ENCODE assay signal across 29 cellular contexts in genomic region chr17:57617218-57617617, GRCh38.
"Had no signal": no experiment of that assay in that cellular context is flagged by ENCODE, and none has a peak within 500 bp of the region (broad histone marks: within the 10 kb centered on the region; RNA-seq: fewer than 3 reads in every experiment).

No MANE protein-coding gene starts in this region.

- DNase-seq: activated CD4-positive, alpha-beta T cell treated with anti-CD3 and anti-CD28 coated beads, Interleukin-2, amount 10 ng/mL, durations not matched to agents 24 days and 14 days; activated CD4-positive, alpha-beta T cell treated with anti-CD3 and anti-CD28 coated beads, Interleukin-2, amount 50 U/mL, for 4 hours; activated CD8-positive, alpha-beta T cell treated with anti-CD3 and anti-CD28 coated beads for 36 hours; activated effector memory CD4-positive, alpha-beta T cell treated with anti-CD3 and anti-CD28 coated beads, Interleukin-2, amount 50 U/mL, for 16 hours; activated naive CD4-positive, alpha-beta T cell; activated naive CD4-positive, alpha-beta T cell treated with anti-CD3 and anti-CD28 coated beads, Interleukin-2, amount 50 U/mL, for 16 hours; activated naive CD8-positive, alpha-beta T cell treated with anti-CD3 and anti-CD28 coated beads for 36 hours; activated T-cell treated with anti-CD3 and anti-CD28 coated beads, Interleukin-2, amount 50 U/mL, for 1 hour; activated T-cell treated with anti-CD3 and anti-CD28 coated beads, Interleukin-2, amount 50 U/mL, for 72 hours; amniotic stem cell; brain microvascular endothelial cell; colonic mucosa; MM.1S; MV-4-11; NCI-H1092; NCI-H1436 treated with DMSO at 0.1 percent for 48 hours; NCI-H1694 treated with DMSO at 0.1 percent for 48 hours; NCI-H2029; NCI-H345; NCI-H748 treated with DMSO at 0.1 percent for 48 hours; NK-92 treated with Interleukin-12 subunit alpha and Interleukin-12 subunit beta, amount 100 ng/mL, for 24 hours; OCI-M1; Peyer's patch; RPMI8226; SHP77 treated with DMSO at 0.1 percent for 48 hours; T1000; WERI-Rb-1 had no signal

- H3K9me3 ChIP-seq: colonic mucosa, Peyer's patch had no signal

- H3K4me3 ChIP-seq: cardiac muscle cell, colonic mucosa, Peyer's patch had no signal

- ATAC-seq: activated CD8-positive, alpha-beta T cell treated with anti-CD3 and anti-CD28 coated beads for 36 hours; activated T-cell treated with anti-CD3 and anti-CD28 coated beads, Interleukin-2, amount 50 U/mL, for 72 hours; activated T-helper 17 cell treated with anti-CD3 and anti-CD28 coated beads, Interleukin-2, amount 50 U/mL, for 72 hours had no signal

- H3K27me3 ChIP-seq: brain microvascular endothelial cell, cardiac muscle cell, colonic mucosa, Peyer's patch had no signal

- H3K36me3 ChIP-seq: brain microvascular endothelial cell, cardiac muscle cell, colonic mucosa, Peyer's patch had no signal

- H3K4me1 ChIP-seq: colonic mucosa, Peyer's patch had no signal

- H3K27ac ChIP-seq: brain microvascular endothelial cell, cardiac muscle cell, colonic mucosa, Peyer's patch, WERI-Rb-1 had no signal
